ENCODE assay signal across 8 cellular contexts in the genomic region with DNA sequence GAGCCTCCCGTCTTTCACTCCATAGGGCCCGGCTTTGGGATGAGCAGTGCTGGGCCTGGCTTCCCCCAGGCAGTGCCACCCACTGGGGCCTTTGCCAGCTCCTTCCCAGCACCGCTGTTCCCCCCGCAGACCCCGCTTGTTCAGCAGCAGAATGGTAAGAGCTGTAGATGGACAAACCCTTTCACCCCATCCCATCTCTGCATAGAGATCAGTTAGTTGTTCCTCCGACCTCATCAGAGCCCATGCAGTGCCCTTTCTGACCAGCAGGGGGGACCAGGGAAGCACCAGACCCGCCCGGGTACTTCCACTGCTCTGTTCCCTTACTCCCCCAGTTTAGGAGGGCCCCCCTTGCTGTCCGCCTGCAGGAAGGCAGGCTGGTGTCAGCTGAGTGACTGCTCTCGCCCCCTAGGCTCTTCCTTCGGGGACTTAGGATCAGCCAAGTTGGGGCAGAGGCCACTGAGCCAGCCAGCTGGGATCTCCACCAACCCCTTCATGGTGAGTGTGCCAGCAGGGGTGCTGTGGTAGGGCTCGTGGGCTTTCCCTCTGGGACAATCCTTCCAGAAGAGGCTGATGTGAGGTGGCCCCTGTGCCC. TPM values are rescaled to one million over a fixed set of nuclear protein-coding genes. Genes with fewer than 3 reads are reported as not detected.
DNase-seq lines count a peak whose midpoint lies in the region; ATAC-seq and TF ChIP-seq lines count a peak whose summit lies in the region.

No MANE protein-coding gene starts in this region.

- peak overlapping the region; percentile 59 for H3K23ac ChIP-seq in neuronal stem cell (ENCODE audit: low read depth, low read length, poor library complexity)

- H3K27me3 ChIP-seq in CD8-positive, alpha-beta memory T cell (ENCODE audit: insufficient read depth, low read length, poor library complexity, severe bottlenecking): no peaks in the 10 kb centered on the region
- H3K27me3 ChIP-seq in Panc1 (ENCODE audit: control insufficient read depth, insufficient read depth, low read length) (no peaks in the 10 kb centered on the region), neuronal stem cell (ENCODE audit: control insufficient read depth in 3 of 3, insufficient read depth in 3 of 3, low read depth in 1 of 3, low read length in 3 of 3) (no peaks in the 10 kb centered on the region), tibial artery (no peaks in the 10 kb centered on the region)

- H3K4me1 Mint-ChIP-seq in CD8-positive, alpha-beta memory T cell: peaks cover 18 to 35% (median 25%) of the 10 kb centered on the region in 3 donors
- H3K4me1 Mint-ChIP-seq in HFFc6 (ENCODE audit: low read depth): peaks cover 15% of the 10 kb centered on the region; the same call in 1 of the 2 replicates

- peak overlapping the region; percentile 73 for H2AK5ac ChIP-seq in neuronal stem cell (ENCODE audit: low read depth, low read length)

- peak; percentile 68 to 88 (median 77) for DNase-seq in CD8-positive, alpha-beta memory T cell
- peak; percentile 56 for DNase-seq in HFFc6
- peak; percentile 53 for DNase-seq in Panc1 (ENCODE audit: low read depth, low spot score)
- peak; percentile 69 for DNase-seq in activated T-helper 1 cell treated with Interleukin-2 at 50 U/mL for 16 hours (ENCODE audit: low read depth)
- DNase-seq in fibroblast of pulmonary artery (ENCODE audit: low read depth): peak; percentile 75
- peak; percentile 74 for DNase-seq in neuronal stem cell (ENCODE audit: low spot score)
- DNase-seq in tibial artery: peak; percentile 86

- BruUV-seq in Panc1 (replicated peaks; lab: Mats Ljungman, UMichigan): no TSS peak

- in situ Hi-C loops in Panc1 (cut with HindIII; ENCODE audit: low pct_unique_long_range_greater_than_20kb, low sequenced_read_pairs): no loop called here

- H3K79me1 ChIP-seq in neuronal stem cell (ENCODE audit: low read depth, low read length): no peaks in the 10 kb centered on the region

- H4K8ac ChIP-seq in neuronal stem cell (ENCODE audit: low read depth, low read length): no peak overlapping the region

- no peak overlapping the region for H3K4me2 ChIP-seq in neuronal stem cell (ENCODE audit: insufficient read depth, low read length, poor library complexity, severe bottlenecking)

- TF ChIP-seq CTCF in HFFc6 (IDR thresholded peaks at IDR 0.05) (peak; percentile 98), Panc1 (IDR thresholded peaks at IDR 0.05) (peak; percentile 97), fibroblast of pulmonary artery (IDR thresholded peaks at IDR 0.05; ENCODE audit: low read length, missing control alignments) (peak; percentile 98), tibial artery (IDR thresholded peaks at IDR 0.05) (peak; percentile 92 to 97)

- H2BK12ac ChIP-seq in neuronal stem cell (ENCODE audit: low read length): no peak overlapping the region

- peak overlapping the region; percentile 63 for H3K9ac ChIP-seq in neuronal stem cell (ENCODE audit: low read depth, low read length, poor library complexity)

- no peak overlapping the region for H2BK15ac ChIP-seq in neuronal stem cell (ENCODE audit: low read length)

- H2BK5ac ChIP-seq in neuronal stem cell (ENCODE audit: low read length): no peak overlapping the region

- H3K27ac Mint-ChIP-seq in CD8-positive, alpha-beta memory T cell: peak overlapping the region in 4 of 8 donors; percentile 40 to 88 (median 66)
- H3K27ac Mint-ChIP-seq in HFFc6: no peak overlapping the region

- H3K9me3 Mint-ChIP-seq in CD8-positive, alpha-beta memory T cell: no peaks in the 10 kb centered on the region
- no peaks in the 10 kb centered on the region for H3K9me3 Mint-ChIP-seq in HFFc6

- H2BK120ac ChIP-seq in neuronal stem cell (ENCODE audit: low read depth, low read length): no peak overlapping the region

- peaks cover 33% of the 10 kb centered on the region for H3K4me1 ChIP-seq in CD8-positive, alpha-beta memory T cell (ENCODE audit: insufficient read depth, low read length)
- H3K4me1 ChIP-seq in Panc1 (ENCODE audit: control insufficient read depth, insufficient read depth, low read length) (peaks cover 23% of the 10 kb centered on the region), neuronal stem cell (ENCODE audit: control insufficient read depth in 2 of 2, insufficient read depth in 1 of 2, low read depth in 1 of 2, low read length in 2 of 2) (peaks cover 4 to 21% of the 10 kb centered on the region in 2 donors), tibial artery (peaks cover 0 to 12% (median 0%) of the 10 kb centered on the region in 4 donors)

- peaks cover 0 to 51% (median 5%) of the 10 kb centered on the region in 3 donors for H3K36me3 Mint-ChIP-seq in CD8-positive, alpha-beta memory T cell
- H3K36me3 Mint-ChIP-seq in HFFc6 (ENCODE audit: low read depth): no peaks in the 10 kb centered on the region

- H3K4ac ChIP-seq in neuronal stem cell (ENCODE audit: low read length): peak overlapping the region; percentile 84

- no peak overlapping the region for H3K14ac ChIP-seq in neuronal stem cell (ENCODE audit: low read length)

- no peak overlapping the region for H3K4me3 ChIP-seq in CD8-positive, alpha-beta memory T cell (ENCODE audit: low read length)
- H3K4me3 ChIP-seq in Panc1 (ENCODE audit: low read depth in 2 of 2, low read length in 2 of 2) (no peak overlapping the region), fibroblast of pulmonary artery (replicated peaks; ENCODE audit: low read depth, low read length) (no peak overlapping the region), neuronal stem cell (ENCODE audit: low read length in 2 of 2) (no peak overlapping the region), tibial artery (no peak overlapping the region)

- CTCF ChIA-PET in CD8-positive, alpha-beta memory T cell (lab: Charles Lee): interaction anchor here (0.6 to 16.7 kb wide), 29 partner anchors 9 to 288 kb away, joined by 3 to 174 read pairs (median 5); partner anchors contain the start of genes AGFG2, FBXO24, LRCH4 and MOSPD3
- CTCF ChIA-PET in Panc1 (lab: Charles Lee): interaction anchor here (0.7 to 1.4 kb wide), 9 partner anchors 18 to 239 kb away, joined by 3 to 6 read pairs (median 4); no protein-coding TSS in a partner anchor

- H3K27me3 Mint-ChIP-seq in CD8-positive, alpha-beta memory T cell: peaks cover 0 to 1% of the 10 kb centered on the region in 2 donors
- no peaks in the 10 kb centered on the region; the same call in none of the 2 replicates for H3K27me3 Mint-ChIP-seq in HFFc6 (ENCODE audit: insufficient read depth)

- POLR2A ChIA-PET in CD8-positive, alpha-beta memory T cell (lab: Charles Lee): interaction anchor here (0.7 to 2.6 kb wide), 4 partner anchors 9 to 123 kb away, joined by 3 to 10 read pairs (median 4); partner anchors contain the start of genes FBXO24 and LRCH4
- POLR2A ChIA-PET in Panc1 (lab: Charles Lee): interaction anchor here (0.7 kb wide), 2 partner anchors 13 to 133 kb away, joined by 4 to 6 read pairs; no protein-coding TSS in a partner anchor

- intact Hi-C loops in Panc1 (cut with micrococcal nuclease; ENCODE audit: unreplicated experiment) (no loop called here), tibial artery (cut with DNase I; ENCODE audit: low total_unique reads) (loop anchor here (5.0 kb wide), 1 partner anchor 128 kb away; the partner anchor contains the start of gene GIGYF1)

- no peak overlapping the region for H4K91ac ChIP-seq in neuronal stem cell (ENCODE audit: low read depth, low read length, poor library complexity)

- no peak overlapping the region for H3K27ac ChIP-seq in CD8-positive, alpha-beta memory T cell (ENCODE audit: low read depth, low read length)
- H3K27ac ChIP-seq in Panc1 (ENCODE audit: low read length) (0 out of 2 replicates have a peak overlapping the region, but pooled peaks have one; percentile 17), neuronal stem cell (replicated peaks; ENCODE audit: low read length) (no peak overlapping the region), tibial artery (no peak overlapping the region)

- peaks cover 5% of the 10 kb centered on the region for H3K36me3 ChIP-seq in CD8-positive, alpha-beta memory T cell (ENCODE audit: insufficient read depth, low read length)
- H3K36me3 ChIP-seq in Panc1 (ENCODE audit: control insufficient read depth, insufficient read depth, low read length) (no peaks in the 10 kb centered on the region), neuronal stem cell (replicated peaks in 1 of 2; ENCODE audit: control insufficient read depth in 2 of 2, insufficient read depth in 2 of 2, low read length in 2 of 2) (peaks cover 4 to 25% of the 10 kb centered on the region in 2 donors), tibial artery (peaks cover 6 to 40% (median 8%) of the 10 kb centered on the region in 3 donors)

- no peaks in the 10 kb centered on the region for H3K9me3 ChIP-seq in CD8-positive, alpha-beta memory T cell (ENCODE audit: low read length)
- H3K9me3 ChIP-seq in Panc1 (ENCODE audit: control insufficient read depth, insufficient read depth, low read depth, low read length) (no peaks in the 10 kb centered on the region), neuronal stem cell (replicated peaks in 1 of 2; ENCODE audit: control insufficient read depth in 2 of 2, insufficient read depth in 1 of 2, low read depth in 1 of 2, low read length in 2 of 2) (no peaks in the 10 kb centered on the region), tibial artery (no peaks in the 10 kb centered on the region)

- H2AFZ ChIP-seq in neuronal stem cell (ENCODE audit: low read length): peak overlapping the region; percentile 18

- no CpG with 5 or more reads among the region's 12 CpGs for WGBS in neuronal stem cell (ENCODE audit: extremely low coverage in 2 of 2, insufficient read length in 2 of 2, insufficient replicate concordance in 1 of 2), 2 donors

- no peak overlapping the region for H3K4me3 Mint-ChIP-seq in CD8-positive, alpha-beta memory T cell
- H3K4me3 Mint-ChIP-seq in HFFc6: no peak overlapping the region

- peak overlapping the region; percentile 34 for H3K18ac ChIP-seq in neuronal stem cell (ENCODE audit: low read length)

- ATAC-seq in Panc1 (peak; percentile 71), GM21367 (IDR thresholded peaks at IDR 0.05; ENCODE audit: unreplicated experiment) (no peak)

RNA-seq across cellular contexts. Expression of gene SAP25, which starts 9.8 kb away (rescaled TPM):
- 10 to 100 TPM; 13.9 to 14.3 TPM for total RNA-seq in CD8-positive, alpha-beta memory T cell
- polyA plus RNA-seq in CD8-positive, alpha-beta memory T cell: 0.56 TPM
- under 1 TPM in 3 of 6 experiments, not detected in 3; 0.40 to 0.87 (median 0.55) TPM for total RNA-seq in HFFc6 (2021; fragmentation: NEBNext Ultra II Directional; extraction: Animal tissue kit (Norgen Biotek cat#: 25700))
- 3.0 TPM for total RNA-seq in Panc1 (2021; ENCODE audit: unreplicated experiment)
- polyA plus RNA-seq in Panc1 (2012; ENCODE audit: insufficient read length): not detected
- polyA plus RNA-seq in neuronal stem cell (2013, experiment 1 of 2): 4.0 TPM
- 3.4 TPM for polyA plus RNA-seq in neuronal stem cell (2013, experiment 2 of 2)

RNA-seq across cellular contexts. Expression of gene LRCH4, which starts 22.0 kb away (rescaled TPM):
- 100 to 1,000 TPM; 101 to 109 TPM for total RNA-seq in CD8-positive, alpha-beta memory T cell
- 153 TPM for polyA plus RNA-seq in CD8-positive, alpha-beta memory T cell
- total RNA-seq in HFFc6 (2021; fragmentation: NEBNext Ultra II Directional; extraction: Animal tissue kit (Norgen Biotek cat#: 25700)): 10 to 100 TPM; 34.7 to 40.6 (median 38.5) TPM
- total RNA-seq in Panc1 (2021; ENCODE audit: unreplicated experiment): 66.4 TPM
- 51.5 TPM for polyA plus RNA-seq in Panc1 (2012; ENCODE audit: insufficient read length)
- 30.1 TPM for polyA plus RNA-seq in neuronal stem cell (2013, experiment 1 of 2)
- polyA plus RNA-seq in neuronal stem cell (2013, experiment 2 of 2): 28.3 TPM

RNA-seq across cellular contexts. Expression of gene FBXO24, which starts 22.2 kb away (rescaled TPM):
- total RNA-seq in CD8-positive, alpha-beta memory T cell: under 1 TPM; 0.47 to 0.50 TPM
- polyA plus RNA-seq in CD8-positive, alpha-beta memory T cell: not detected
- under 1 TPM; 0.20 to 0.47 (median 0.28) TPM for total RNA-seq in HFFc6 (2021; fragmentation: NEBNext Ultra II Directional; extraction: Animal tissue kit (Norgen Biotek cat#: 25700))
- total RNA-seq in Panc1 (2021; ENCODE audit: unreplicated experiment): 0.59 TPM
- polyA plus RNA-seq in Panc1 (2012; ENCODE audit: insufficient read length): 1.2 TPM
- 1.2 TPM for polyA plus RNA-seq in neuronal stem cell (2013, experiment 1 of 2)
- 1.1 TPM for polyA plus RNA-seq in neuronal stem cell (2013, experiment 2 of 2)

RNA-seq across cellular contexts. Expression of gene AGFG2, which starts 24.9 kb away (rescaled TPM):
- 10 to 100 TPM; 60.5 to 63.1 TPM for total RNA-seq in CD8-positive, alpha-beta memory T cell
- 36.2 TPM for polyA plus RNA-seq in CD8-positive, alpha-beta memory T cell
- total RNA-seq in HFFc6 (2021; fragmentation: NEBNext Ultra II Directional; extraction: Animal tissue kit (Norgen Biotek cat#: 25700)): 10 to 100 TPM; 14.4 to 21.4 (median 18.9) TPM
- total RNA-seq in Panc1 (2021; ENCODE audit: unreplicated experiment): 42.5 TPM
- polyA plus RNA-seq in Panc1 (2012; ENCODE audit: insufficient read length): 20.1 TPM
- polyA plus RNA-seq in neuronal stem cell (2013, experiment 1 of 2): 3.2 TPM
- 4.6 TPM for polyA plus RNA-seq in neuronal stem cell (2013, experiment 2 of 2)

RNA-seq across cellular contexts. Expression of gene PCOLCE, which starts 38.3 kb away (rescaled TPM):
- total RNA-seq in CD8-positive, alpha-beta memory T cell: 1 to 10 TPM; 6.8 TPM
- polyA plus RNA-seq in CD8-positive, alpha-beta memory T cell: 1.6 TPM
- total RNA-seq in HFFc6 (2021; fragmentation: NEBNext Ultra II Directional; extraction: Animal tissue kit (Norgen Biotek cat#: 25700)): 100 to 1,000 TPM; 291 to 396 (median 388) TPM
- 13.8 TPM for total RNA-seq in Panc1 (2021; ENCODE audit: unreplicated experiment)
- polyA plus RNA-seq in Panc1 (2012; ENCODE audit: insufficient read length): 28.9 TPM
- 24.7 TPM for polyA plus RNA-seq in neuronal stem cell (2013, experiment 1 of 2)
- 24.4 TPM for polyA plus RNA-seq in neuronal stem cell (2013, experiment 2 of 2)
